In the genomic region with DNA sequence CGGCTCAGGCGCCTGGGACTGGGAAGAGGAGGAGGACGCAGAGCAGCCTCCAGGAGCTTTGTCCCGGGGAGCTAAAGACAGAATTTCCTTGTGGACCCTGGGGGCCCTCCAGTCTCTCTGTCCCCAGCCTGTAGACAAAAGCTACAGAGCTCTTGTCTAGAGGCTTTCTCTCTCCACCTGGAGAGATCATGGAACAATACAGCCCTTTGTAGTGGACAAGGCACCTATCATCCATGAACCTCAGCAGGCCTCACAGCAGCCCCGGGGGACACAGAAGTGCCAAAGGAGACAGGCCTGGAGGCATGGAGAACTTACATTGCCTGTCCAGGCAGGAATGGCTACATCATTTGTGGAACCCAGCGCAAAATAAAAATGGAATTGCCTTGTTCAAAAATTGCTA, we compare ENCODE assay signal across 1 cellular context.
TF ChIP-seq lines count a peak whose summit lies in the region.

No MANE protein-coding gene starts in this region.

TF ChIP-seq in H1, 55 proteins besides CTCF, POLR2A, EP300 and RAD21:
- TF ChIP-seq ZNF274 (IDR thresholded peaks at IDR 0.05; ENCODE audit: borderline replicate concordance, extremely low read depth, low read length) = no peak
- TF ChIP-seq ASH2L (IDR thresholded peaks at IDR 0.05; ENCODE audit: low read length) = no peak
- no peak for TF ChIP-seq POU5F1 (IDR thresholded peaks at IDR 0.05; ENCODE audit: low read depth, low read length)
- TF ChIP-seq JUND (IDR thresholded peaks at IDR 0.05; ENCODE audit: low read length) = no peak
- TF ChIP-seq GTF2F1 (IDR thresholded peaks at IDR 0.05; ENCODE audit: borderline replicate concordance, low read depth, low read length) = no peak
- no peak for TF ChIP-seq BRCA1 (IDR thresholded peaks at IDR 0.05; ENCODE audit: low read depth, low read length)
- TF ChIP-seq RXRA (IDR thresholded peaks at IDR 0.05; ENCODE audit: insufficient read depth, low read depth, low read length) = no peak
- TF ChIP-seq, protein P1, sequence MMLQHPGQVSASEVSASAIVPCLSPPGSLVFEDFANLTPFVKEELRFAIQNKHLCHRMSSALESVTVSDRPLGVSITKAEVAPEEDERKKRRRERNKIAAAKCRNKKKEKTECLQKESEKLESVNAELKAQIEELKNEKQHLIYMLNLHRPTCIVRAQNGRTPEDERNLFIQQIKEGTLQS (IDR thresholded peaks at IDR 0.05; ENCODE audit: insufficient read depth, low read depth, low read length) = no peak
- no peak for TF ChIP-seq TBP (IDR thresholded peaks at IDR 0.05; ENCODE audit: low read depth, low read length)
- TF ChIP-seq, protein P2, sequence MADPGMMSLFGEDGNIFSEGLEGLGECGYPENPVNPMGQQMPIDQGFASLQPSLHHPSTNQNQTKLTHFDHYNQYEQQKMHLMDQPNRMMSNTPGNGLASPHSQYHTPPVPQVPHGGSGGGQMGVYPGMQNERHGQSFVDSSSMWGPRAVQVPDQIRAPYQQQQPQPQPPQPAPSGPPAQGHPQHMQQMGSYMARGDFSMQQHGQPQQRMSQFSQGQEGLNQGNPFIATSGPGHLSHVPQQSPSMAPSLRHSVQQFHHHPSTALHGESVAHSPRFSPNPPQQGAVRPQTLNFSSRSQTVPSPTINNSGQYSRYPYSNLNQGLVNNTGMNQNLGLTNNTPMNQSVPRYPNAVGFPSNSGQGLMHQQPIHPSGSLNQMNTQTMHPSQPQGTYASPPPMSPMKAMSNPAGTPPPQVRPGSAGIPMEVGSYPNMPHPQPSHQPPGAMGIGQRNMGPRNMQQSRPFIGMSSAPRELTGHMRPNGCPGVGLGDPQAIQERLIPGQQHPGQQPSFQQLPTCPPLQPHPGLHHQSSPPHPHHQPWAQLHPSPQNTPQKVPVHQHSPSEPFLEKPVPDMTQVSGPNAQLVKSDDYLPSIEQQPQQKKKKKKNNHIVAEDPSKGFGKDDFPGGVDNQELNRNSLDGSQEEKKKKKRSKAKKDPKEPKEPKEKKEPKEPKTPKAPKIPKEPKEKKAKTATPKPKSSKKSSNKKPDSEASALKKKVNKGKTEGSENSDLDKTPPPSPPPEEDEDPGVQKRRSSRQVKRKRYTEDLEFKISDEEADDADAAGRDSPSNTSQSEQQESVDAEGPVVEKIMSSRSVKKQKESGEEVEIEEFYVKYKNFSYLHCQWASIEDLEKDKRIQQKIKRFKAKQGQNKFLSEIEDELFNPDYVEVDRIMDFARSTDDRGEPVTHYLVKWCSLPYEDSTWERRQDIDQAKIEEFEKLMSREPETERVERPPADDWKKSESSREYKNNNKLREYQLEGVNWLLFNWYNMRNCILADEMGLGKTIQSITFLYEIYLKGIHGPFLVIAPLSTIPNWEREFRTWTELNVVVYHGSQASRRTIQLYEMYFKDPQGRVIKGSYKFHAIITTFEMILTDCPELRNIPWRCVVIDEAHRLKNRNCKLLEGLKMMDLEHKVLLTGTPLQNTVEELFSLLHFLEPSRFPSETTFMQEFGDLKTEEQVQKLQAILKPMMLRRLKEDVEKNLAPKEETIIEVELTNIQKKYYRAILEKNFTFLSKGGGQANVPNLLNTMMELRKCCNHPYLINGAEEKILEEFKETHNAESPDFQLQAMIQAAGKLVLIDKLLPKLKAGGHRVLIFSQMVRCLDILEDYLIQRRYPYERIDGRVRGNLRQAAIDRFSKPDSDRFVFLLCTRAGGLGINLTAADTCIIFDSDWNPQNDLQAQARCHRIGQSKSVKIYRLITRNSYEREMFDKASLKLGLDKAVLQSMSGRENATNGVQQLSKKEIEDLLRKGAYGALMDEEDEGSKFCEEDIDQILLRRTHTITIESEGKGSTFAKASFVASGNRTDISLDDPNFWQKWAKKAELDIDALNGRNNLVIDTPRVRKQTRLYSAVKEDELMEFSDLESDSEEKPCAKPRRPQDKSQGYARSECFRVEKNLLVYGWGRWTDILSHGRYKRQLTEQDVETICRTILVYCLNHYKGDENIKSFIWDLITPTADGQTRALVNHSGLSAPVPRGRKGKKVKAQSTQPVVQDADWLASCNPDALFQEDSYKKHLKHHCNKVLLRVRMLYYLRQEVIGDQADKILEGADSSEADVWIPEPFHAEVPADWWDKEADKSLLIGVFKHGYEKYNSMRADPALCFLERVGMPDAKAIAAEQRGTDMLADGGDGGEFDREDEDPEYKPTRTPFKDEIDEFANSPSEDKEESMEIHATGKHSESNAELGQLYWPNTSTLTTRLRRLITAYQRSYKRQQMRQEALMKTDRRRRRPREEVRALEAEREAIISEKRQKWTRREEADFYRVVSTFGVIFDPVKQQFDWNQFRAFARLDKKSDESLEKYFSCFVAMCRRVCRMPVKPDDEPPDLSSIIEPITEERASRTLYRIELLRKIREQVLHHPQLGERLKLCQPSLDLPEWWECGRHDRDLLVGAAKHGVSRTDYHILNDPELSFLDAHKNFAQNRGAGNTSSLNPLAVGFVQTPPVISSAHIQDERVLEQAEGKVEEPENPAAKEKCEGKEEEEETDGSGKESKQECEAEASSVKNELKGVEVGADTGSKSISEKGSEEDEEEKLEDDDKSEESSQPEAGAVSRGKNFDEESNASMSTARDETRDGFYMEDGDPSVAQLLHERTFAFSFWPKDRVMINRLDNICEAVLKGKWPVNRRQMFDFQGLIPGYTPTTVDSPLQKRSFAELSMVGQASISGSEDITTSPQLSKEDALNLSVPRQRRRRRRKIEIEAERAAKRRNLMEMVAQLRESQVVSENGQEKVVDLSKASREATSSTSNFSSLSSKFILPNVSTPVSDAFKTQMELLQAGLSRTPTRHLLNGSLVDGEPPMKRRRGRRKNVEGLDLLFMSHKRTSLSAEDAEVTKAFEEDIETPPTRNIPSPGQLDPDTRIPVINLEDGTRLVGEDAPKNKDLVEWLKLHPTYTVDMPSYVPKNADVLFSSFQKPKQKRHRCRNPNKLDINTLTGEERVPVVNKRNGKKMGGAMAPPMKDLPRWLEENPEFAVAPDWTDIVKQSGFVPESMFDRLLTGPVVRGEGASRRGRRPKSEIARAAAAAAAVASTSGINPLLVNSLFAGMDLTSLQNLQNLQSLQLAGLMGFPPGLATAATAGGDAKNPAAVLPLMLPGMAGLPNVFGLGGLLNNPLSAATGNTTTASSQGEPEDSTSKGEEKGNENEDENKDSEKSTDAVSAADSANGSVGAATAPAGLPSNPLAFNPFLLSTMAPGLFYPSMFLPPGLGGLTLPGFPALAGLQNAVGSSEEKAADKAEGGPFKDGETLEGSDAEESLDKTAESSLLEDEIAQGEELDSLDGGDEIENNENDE (IDR thresholded peaks at IDR 0.05; ENCODE audit: insufficient replicate concordance, low read length) = no peak
